Comparison of ENCODE assay signal across 8 cellular contexts in genomic region chr5:178205749-178206047, GRCh38. TPM values are rescaled to one million over a fixed set of nuclear protein-coding genes. Genes with fewer than 3 reads are reported as not detected.
DNase-seq lines count a peak whose midpoint lies in the region; ATAC-seq, FAIRE-seq and TF ChIP-seq lines count a peak whose summit lies in the region.

No MANE protein-coding gene starts in this region.

- TF ChIP-seq POLR2A in K562 (conservative IDR thresholded peaks at IDR 0.05) (0 out of 2 replicates have a peak, but pooled peaks have one; percentile 0), tibial nerve (IDR thresholded peaks at IDR 0.05) (no peak)

- peak overlapping the region; percentile 94 for H3K27ac ChIP-seq in K562 (ENCODE audit: extremely low read depth, low read depth, low read length)
- peak overlapping the region; percentile 93 for H3K27ac ChIP-seq in lower lobe of right lung
- peak overlapping the region in 3 of 4 donors; percentile 85 to 95 (median 91) for H3K27ac ChIP-seq in tibial nerve

- FAIRE-seq in K562 (lab: Jason Lieb, UNC) (no peak), D721Med (lab: Jason Lieb, UNC) (no peak)

- no peak for ATAC-seq in activated T-cell treated with anti-CD3 and anti-CD28 coated beads, Interleukin-2, amount 50 U/mL, for 72 hours (replicated peaks in 1 of 2)
- no peak for ATAC-seq in K562
- no peak for ATAC-seq in lower lobe of right lung
- no peak for ATAC-seq in HG03045 (IDR thresholded peaks at IDR 0.05; ENCODE audit: unreplicated experiment)

- POLR2A ChIA-PET in K562 (lab: Yijun Ruan, JAX): interaction anchor here (0.6 to 12.7 kb wide), 12 partner anchors 9 to 419 kb away, joined by 3 to 162 read pairs (median 5); partner anchors contain the start of genes COL23A1, NHP2 and PHYKPL

- H4K20me1 ChIP-seq in K562 (replicated peaks; ENCODE audit: control insufficient read depth, insufficient read depth, low read length): peaks cover 56% of the 10 kb centered on the region

- no peaks in the 10 kb centered on the region for H3K27me3 Mint-ChIP-seq in activated T-cell treated with anti-CD3 and anti-CD28 coated beads, Interleukin-2, amount 50 U/mL, for 72 hours (ENCODE audit: low read depth)

- no peaks in the 10 kb centered on the region for H3K9me3 ChIP-seq in K562 (replicated peaks; ENCODE audit: control insufficient read depth, insufficient read depth, low read depth, low read length)
- H3K9me3 ChIP-seq in lower lobe of right lung: no peaks in the 10 kb centered on the region
- no peaks in the 10 kb centered on the region for H3K9me3 ChIP-seq in tibial nerve

- H3K4me1 Mint-ChIP-seq in activated T-cell treated with anti-CD3 and anti-CD28 coated beads, Interleukin-2, amount 50 U/mL, for 72 hours (ENCODE audit: low read depth): peaks cover 42% of the 10 kb centered on the region

- no peak for TF ChIP-seq EP300 in K562 (IDR thresholded peaks at IDR 0.05; ENCODE audit: low read length)
- TF ChIP-seq EP300 in tibial nerve (IDR thresholded peaks at IDR 0.05): no peak

- H3K79me2 ChIP-seq in K562 (ENCODE audit: control insufficient read depth, insufficient read depth, low read length): peaks cover 69% of the 10 kb centered on the region

- DNase-seq in activated T-cell treated with anti-CD3 and anti-CD28 coated beads, Interleukin-2, amount 50 U/mL, for 72 hours: no peak
- no peak for DNase-seq in activated T-cell treated with anti-CD3 and anti-CD28 coated beads, Interleukin-2, amount 50 U/mL, for 1 hour
- DNase-seq in K562 (ENCODE audit: extremely low read depth in 1 of 4, low spot score in 3 of 4) (no peak), lower lobe of right lung (no peak), tibial nerve (ENCODE audit: low spot score in 2 of 2) (no peak), D721Med (ENCODE audit: insufficient read length, low spot score) (no peak), NK-92 (lab: John Stamatoyannopoulos, UW; ENCODE audit: unreplicated experiment) (no peak)

- peak overlapping the region; percentile 96 for H3K4me2 ChIP-seq in K562 (ENCODE audit: insufficient read depth, low read length)

- H2AFZ ChIP-seq in K562 (ENCODE audit: low read depth, low read length): no peak overlapping the region

- 0% methylated on average over 5 of the region's 5 CpGs for WGBS in K562 (ENCODE audit: insufficient coverage, low coverage, missing lambda C conversion rate)
- 1 to 3% methylated on average over 5 of the region's 5 CpGs for WGBS in tibial nerve, 2 donors

- no peak for TF ChIP-seq RAD21 in K562 (CRISPR knock-in tag; conservative IDR thresholded peaks at IDR 0.05 in 1 of 2, IDR thresholded peaks at IDR 0.05 in 1 of 2)

- in situ Hi-C loops in K562 (cut with MboI): no loop called here

- CTCF ChIA-PET in K562 (lab: Yijun Ruan, JAX; ENCODE audit: low intra/inter-chr PET ratio): no interaction called here

- peaks cover 23 to 40% of the 10 kb centered on the region in 2 donors for H3K36me3 Mint-ChIP-seq in activated T-cell treated with anti-CD3 and anti-CD28 coated beads, Interleukin-2, amount 50 U/mL, for 72 hours (ENCODE audit: insufficient read depth in 2 of 2)

- H3K9ac ChIP-seq in K562 (ENCODE audit: insufficient read depth in 1 of 2, low read depth in 2 of 2, low read length in 2 of 2): peak overlapping the region; percentile 93 to 99

- TF ChIP-seq CTCF in K562 (IDR thresholded peaks at IDR 0.05 in 2 of 3, conservative IDR thresholded peaks at IDR 0.05 in 1 of 3; ENCODE audit: insufficient read depth in 2 of 3, low read depth in 1 of 3, low read length in 3 of 3) (no peak), lower lobe of right lung (IDR thresholded peaks at IDR 0.05) (no peak), tibial nerve (IDR thresholded peaks at IDR 0.05) (no peak), D721Med (IDR thresholded peaks at IDR 0.05; ENCODE audit: insufficient read depth, missing control alignments) (no peak)

- peak overlapping the region; percentile 94 for H3K27ac Mint-ChIP-seq in activated T-cell treated with anti-CD3 and anti-CD28 coated beads, Interleukin-2, amount 50 U/mL, for 72 hours

- peak overlapping the region; percentile 84 to 92 for H3K4me3 Mint-ChIP-seq in activated T-cell treated with anti-CD3 and anti-CD28 coated beads, Interleukin-2, amount 50 U/mL, for 72 hours

- H3K27me3 ChIP-seq in K562 (ENCODE audit: control insufficient read depth in 2 of 2, insufficient read depth in 2 of 2, low read length in 2 of 2) (no peaks in the 10 kb centered on the region), lower lobe of right lung (ENCODE audit: low read depth) (no peaks in the 10 kb centered on the region), tibial nerve (no peaks in the 10 kb centered on the region)

- H3K4me1 ChIP-seq in K562 (replicated peaks in 1 of 2; ENCODE audit: control insufficient read depth in 2 of 2, insufficient read depth in 2 of 2, low read length in 2 of 2) (peaks cover 23 to 26% of the 10 kb centered on the region in 2 experiments; a peak in 4 of 5 replicates), lower lobe of right lung (peaks cover 28% of the 10 kb centered on the region), tibial nerve (peaks cover 0 to 39% (median 20%) of the 10 kb centered on the region in 4 donors)

- no peaks in the 10 kb centered on the region for H3K9me3 Mint-ChIP-seq in activated T-cell treated with anti-CD3 and anti-CD28 coated beads, Interleukin-2, amount 50 U/mL, for 72 hours

- BruUV-seq in K562 (replicated peaks; lab: Mats Ljungman, UMichigan): no TSS peak

- peaks cover 55% of the 10 kb centered on the region for H3K36me3 ChIP-seq in K562 (ENCODE audit: control insufficient read depth, insufficient read depth, low read length)
- peaks cover 46% of the 10 kb centered on the region for H3K36me3 ChIP-seq in lower lobe of right lung
- peaks cover 0 to 41% (median 36%) of the 10 kb centered on the region in 3 donors for H3K36me3 ChIP-seq in tibial nerve

- H3K4me3 ChIP-seq in K562 (peak overlapping the region; percentile 80), lower lobe of right lung (peak overlapping the region; percentile 84), tibial nerve (peak overlapping the region; percentile 81 to 99 (median 92))

- peaks cover 10% of the 10 kb centered on the region for H3K9me1 ChIP-seq in K562 (ENCODE audit: control insufficient read depth, insufficient read depth, low read length)

- intact Hi-C loops in K562 (cut with micrococcal nuclease): no loop called here
- intact Hi-C loops in lower lobe of right lung (cut with DNase I): no loop called here

RNA-seq across cellular contexts. Expression of gene HNRNPAB, which starts 1.4 kb away (rescaled TPM):
- 100 to 1,000 TPM; 196 to 232 TPM for total RNA-seq in activated T-cell treated with anti-CD3 and anti-CD28 coated beads, Interleukin-2, amount 50 U/mL, for 72 hours
- 107 and 112 TPM in 2 replicates for total RNA-seq in K562 (2011; cell fraction: chromatin; rRNA removed; ENCODE audit: low replicate concordance)
- total RNA-seq in K562 (2011; cell fraction: nucleolus; rRNA removed): 50.4 and 55.9 TPM in 2 replicates
- 93.1 and 119 TPM in 2 replicates for total RNA-seq in K562 (2011; cell fraction: nucleoplasm; rRNA removed)
- total RNA-seq in K562 (2014; rRNA removed): 236 and 251 TPM in 2 replicates
- total RNA-seq in K562 (2014; rRNA removed; fragmentation: Illumina TruSeq; extraction: Trizol): 193 and 210 TPM in 2 replicates
- 213 and 223 TPM in 2 replicates for total RNA-seq in K562 (2015; rRNA removed; fragmentation: Illumina TruSeq; extraction: Trizol)
- 299 and 351 TPM in 2 replicates for total RNA-seq in K562 (2021)
- polyA plus RNA-seq in K562 (2011; rRNA removed): 160 and 253 TPM in 2 replicates
- 229 and 236 TPM in 2 replicates for polyA plus RNA-seq in K562 (2011; cell fraction: cytosol; rRNA removed)
- 131 TPM in 2 replicates for polyA plus RNA-seq in K562 (2011; cell fraction: nucleus; rRNA removed)
- 175 and 305 TPM in 2 replicates for polyA plus RNA-seq in K562 (2012)
- polyA plus RNA-seq in K562 (2014; fragmentation: Illumina TruSeq; extraction: Trizol): 284 and 307 TPM in 2 replicates
- polyA plus RNA-seq in K562 (2014; fragmentation: Nextera tagmentation; extraction: Ambion mirVana): 10 to 100 TPM; 34.6 to 44.7 TPM
- 404 and 425 TPM in 2 replicates for polyA plus RNA-seq in K562 (2014; rRNA removed)
- polyA minus RNA-seq in K562 (2011; rRNA and poly(A)+ RNA removed): 75.6 and 103 TPM in 2 replicates
- polyA minus RNA-seq in K562 (2011; cell fraction: cytosol; rRNA and poly(A)+ RNA removed): 69.1 and 82.2 TPM in 2 replicates
- polyA minus RNA-seq in K562 (2011; cell fraction: nucleus; rRNA and poly(A)+ RNA removed): 31.9 and 48.4 TPM in 2 replicates
- 102 TPM for total RNA-seq in lower lobe of right lung
- total RNA-seq in tibial nerve: 100 to 1,000 TPM in 3 of 4 donors, 10 to 100 TPM in 1; 92.0 to 135 (median 122) TPM

RNA-seq across cellular contexts. Expression of gene GMCL2, which starts 18.5 kb away (rescaled TPM):
- total RNA-seq in activated T-cell treated with anti-CD3 and anti-CD28 coated beads, Interleukin-2, amount 50 U/mL, for 72 hours: not detected
- 0.14 TPM in 1 of 2 replicates, not detected in the other for total RNA-seq in K562 (2011; cell fraction: chromatin; rRNA removed; ENCODE audit: low replicate concordance)
- not detected in 2 replicates for total RNA-seq in K562 (2011; cell fraction: nucleolus; rRNA removed)
- not detected in 2 replicates for total RNA-seq in K562 (2011; cell fraction: nucleoplasm; rRNA removed)
- total RNA-seq in K562 (2014; rRNA removed) (not detected in 2 replicates), K562 (2014; rRNA removed; fragmentation: Illumina TruSeq; extraction: Trizol) (0.04 TPM in 1 of 2 replicates, not detected in the other), K562 (2015; rRNA removed; fragmentation: Illumina TruSeq; extraction: Trizol) (not detected in 2 replicates), K562 (2021) (not detected in 2 replicates), lower lobe of right lung (not detected), tibial nerve (not detected)
- polyA plus RNA-seq in K562 (2011; rRNA removed) (0.03 TPM in 1 of 2 replicates, not detected in the other), K562 (2014; fragmentation: Illumina TruSeq; extraction: Trizol) (not detected in 2 replicates), K562 (2014; fragmentation: Nextera tagmentation; extraction: Ambion mirVana) (not detected), K562 (2014; rRNA removed) (not detected in 2 replicates)
- polyA plus RNA-seq in K562 (2011; cell fraction: cytosol; rRNA removed): not detected in 2 replicates
- not detected in 2 replicates for polyA plus RNA-seq in K562 (2011; cell fraction: nucleus; rRNA removed)
- polyA plus RNA-seq in K562 (2012): not detected in 2 replicates
- polyA minus RNA-seq in K562 (2011; rRNA and poly(A)+ RNA removed): 0.06 TPM in 1 of 2 replicates, not detected in the other
- polyA minus RNA-seq in K562 (2011; cell fraction: cytosol; rRNA and poly(A)+ RNA removed): not detected in 2 replicates
- polyA minus RNA-seq in K562 (2011; cell fraction: nucleus; rRNA and poly(A)+ RNA removed): not detected in 2 replicates

RNA-seq across cellular contexts. Expression of gene PHYKPL, which starts 26.9 kb away (rescaled TPM):
- total RNA-seq in activated T-cell treated with anti-CD3 and anti-CD28 coated beads, Interleukin-2, amount 50 U/mL, for 72 hours: 10 to 100 TPM; 81.7 to 89.7 TPM
- 203 and 378 TPM in 2 replicates for total RNA-seq in K562 (2011; cell fraction: chromatin; rRNA removed; ENCODE audit: low replicate concordance)
- 205 and 217 TPM in 2 replicates for total RNA-seq in K562 (2011; cell fraction: nucleolus; rRNA removed)
- 219 and 287 TPM in 2 replicates for total RNA-seq in K562 (2011; cell fraction: nucleoplasm; rRNA removed)
- total RNA-seq in K562 (2014; rRNA removed) (18.6 and 21.6 TPM in 2 replicates), K562 (2014; rRNA removed; fragmentation: Illumina TruSeq; extraction: Trizol) (13.9 and 18.4 TPM in 2 replicates), K562 (2015; rRNA removed; fragmentation: Illumina TruSeq; extraction: Trizol) (16.7 and 17.1 TPM in 2 replicates), K562 (2021) (34.0 and 34.7 TPM in 2 replicates), lower lobe of right lung (101 TPM), tibial nerve (100 to 1,000 TPM in 2 of 4 donors, 10 to 100 TPM in 2; 77.2 to 121 (median 97.1) TPM)
- polyA plus RNA-seq in K562 (2011; rRNA removed) (25.6 and 40.7 TPM in 2 replicates), K562 (2014; fragmentation: Illumina TruSeq; extraction: Trizol) (19.6 and 20.1 TPM in 2 replicates), K562 (2014; fragmentation: Nextera tagmentation; extraction: Ambion mirVana) (1 to 10 TPM; 4.7 to 6.5 TPM), K562 (2014; rRNA removed) (31.9 and 32.0 TPM in 2 replicates)
- polyA plus RNA-seq in K562 (2011; cell fraction: cytosol; rRNA removed): 18.3 and 25.8 TPM in 2 replicates
- polyA plus RNA-seq in K562 (2011; cell fraction: nucleus; rRNA removed): 126 and 156 TPM in 2 replicates
- 19.8 and 52.3 TPM in 2 replicates for polyA plus RNA-seq in K562 (2012)
- 33.9 and 36.4 TPM in 2 replicates for polyA minus RNA-seq in K562 (2011; rRNA and poly(A)+ RNA removed)
- polyA minus RNA-seq in K562 (2011; cell fraction: cytosol; rRNA and poly(A)+ RNA removed): 9.2 and 15.5 TPM in 2 replicates
- 71.5 and 72.2 TPM in 2 replicates for polyA minus RNA-seq in K562 (2011; cell fraction: nucleus; rRNA and poly(A)+ RNA removed)

RNA-seq across cellular contexts. Expression of gene NHP2, which starts 52.0 kb away (rescaled TPM):
- total RNA-seq in activated T-cell treated with anti-CD3 and anti-CD28 coated beads, Interleukin-2, amount 50 U/mL, for 72 hours: 100 to 1,000 TPM; 112 to 122 TPM
- 43.3 and 92.9 TPM in 2 replicates for total RNA-seq in K562 (2011; cell fraction: chromatin; rRNA removed; ENCODE audit: low replicate concordance)
- total RNA-seq in K562 (2011; cell fraction: nucleolus; rRNA removed): 96.6 and 97.4 TPM in 2 replicates
- 76.8 and 91.9 TPM in 2 replicates for total RNA-seq in K562 (2011; cell fraction: nucleoplasm; rRNA removed)
- total RNA-seq in K562 (2014; rRNA removed) (559 and 622 TPM in 2 replicates), K562 (2014; rRNA removed; fragmentation: Illumina TruSeq; extraction: Trizol) (128 and 144 TPM in 2 replicates), K562 (2015; rRNA removed; fragmentation: Illumina TruSeq; extraction: Trizol) (255 and 258 TPM in 2 replicates), K562 (2021) (304 and 309 TPM in 2 replicates), lower lobe of right lung (57.5 TPM), tibial nerve (100 to 1,000 TPM; 139 to 290 (median 159) TPM)
- polyA plus RNA-seq in K562 (2011; rRNA removed) (140 and 146 TPM in 2 replicates), K562 (2014; fragmentation: Illumina TruSeq; extraction: Trizol) (143 and 312 TPM in 2 replicates), K562 (2014; fragmentation: Nextera tagmentation; extraction: Ambion mirVana) (100 to 1,000 TPM in 1 of 2 experiments, 10 to 100 TPM in 1; 52.8 to 124 TPM), K562 (2014; rRNA removed) (302 and 369 TPM in 2 replicates)
- 191 and 212 TPM in 2 replicates for polyA plus RNA-seq in K562 (2011; cell fraction: cytosol; rRNA removed)
- polyA plus RNA-seq in K562 (2011; cell fraction: nucleus; rRNA removed): 106 and 110 TPM in 2 replicates
- 178 and 294 TPM in 2 replicates for polyA plus RNA-seq in K562 (2012)
- 66.3 and 75.7 TPM in 2 replicates for polyA minus RNA-seq in K562 (2011; rRNA and poly(A)+ RNA removed)
- 79.6 and 136 TPM in 2 replicates for polyA minus RNA-seq in K562 (2011; cell fraction: cytosol; rRNA and poly(A)+ RNA removed)
- polyA minus RNA-seq in K562 (2011; cell fraction: nucleus; rRNA and poly(A)+ RNA removed): 44.0 and 63.9 TPM in 2 replicates
